In the genomic region with DNA sequence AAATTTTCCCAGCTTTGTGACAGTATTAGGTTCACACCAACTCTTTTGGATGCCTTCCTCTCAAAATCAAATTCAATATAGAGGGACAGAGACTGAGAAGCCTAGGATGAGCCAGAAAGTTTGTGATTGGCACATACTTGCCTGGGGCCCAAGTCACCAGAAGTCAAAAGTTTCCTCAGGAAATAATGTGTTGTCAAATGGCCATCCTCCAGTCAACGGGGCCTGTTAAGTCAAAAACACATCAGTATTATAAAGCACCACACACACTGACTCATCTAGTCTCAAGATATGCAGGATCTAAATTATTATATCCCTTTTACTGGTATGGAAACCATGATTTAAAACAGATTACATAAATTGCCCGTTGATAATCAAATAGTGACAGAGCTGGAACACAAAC, we compare ENCODE assay signal across 18 cellular contexts.
"Had no signal": no experiment of that assay in that cellular context is flagged by ENCODE, and none has a peak within 500 bp of the region (broad histone marks: within the 10 kb centered on the region; RNA-seq: fewer than 3 reads in every experiment).

No MANE protein-coding gene starts in this region.

- H3K9me3 ChIP-seq: adrenal gland, lower lobe of right lung, transverse colon, uterus had no signal

- H3K27me3 ChIP-seq: adrenal gland, cardiac muscle cell, transverse colon, uterus had no signal

- ATAC-seq: activated CD4-positive, alpha-beta T cell treated with anti-CD3 and anti-CD28 coated beads for 36 hours; activated naive CD4-positive, alpha-beta T cell treated with anti-CD3 and anti-CD28 coated beads, Interleukin-2, amount 50 U/mL, for 72 hours; lower lobe of right lung; WTC11 had no signal

- H3K36me3 ChIP-seq: adrenal gland, cardiac muscle cell, lower lobe of right lung, transverse colon, uterus had no signal

- H3K27ac ChIP-seq: adrenal gland, cardiac muscle cell, lower lobe of right lung, transverse colon, uterus had no signal

- DNase-seq: activated CD4-positive, alpha-beta T cell treated with anti-CD3 and anti-CD28 coated beads for 36 hours; activated CD4-positive, alpha-beta T cell treated with anti-CD3 and anti-CD28 coated beads, Interleukin-2, amount 50 U/mL, for 48 hours; activated gamma-delta T cell; adrenal gland; endodermal cell; erythroblast; lower lobe of right lung; retina; stimulated activated CD4-positive, alpha-beta T cell treated with anti-CD3 and anti-CD28 coated beads, Interleukin-12 subunit alpha, Interleukin-12 subunit beta, amount 100 ng/mL, for 4 hours; stimulated activated CD4-positive, alpha-beta T cell treated with anti-CD3 and anti-CD28 coated beads, Interleukin-1b, Interleukin-23, amount 100 ng/mL, for 48 hours; stimulated activated naive CD4-positive, alpha-beta T cell treated with Interleukin-2 at 50 U/mL for 16 hours; substantia nigra; SW 1271; transverse colon; uterus had no signal

- H3K4me3 ChIP-seq: adrenal gland, cardiac muscle cell, lower lobe of right lung, transverse colon, uterus had no signal

- H3K4me1 ChIP-seq: adrenal gland, lower lobe of right lung, transverse colon, uterus had no signal
